1 cellular context compared by ENCODE assay signal in genomic region chr6:137488736-137489409, GRCh38.
TF ChIP-seq lines count a peak whose summit lies in the region.

No MANE protein-coding gene starts in this region.

TF ChIP-seq in IMR-90, 13 proteins besides CTCF, POLR2A, EP300 and RAD21 (continued from another document):
- no peak for TF ChIP-seq BHLHE40 (IDR thresholded peaks at IDR 0.05; ENCODE audit: low read depth, low read length)
- TF ChIP-seq NFE2L2 (IDR thresholded peaks at IDR 0.05; ENCODE audit: low read depth, low read length), result no peak
- TF ChIP-seq MAZ (IDR thresholded peaks at IDR 0.05; ENCODE audit: borderline replicate concordance, low read depth, low read length), result no peak
- no peak for TF ChIP-seq FOS (IDR thresholded peaks at IDR 0.05; ENCODE audit: low read depth, low read length)
- TF ChIP-seq RFX5 (IDR thresholded peaks at IDR 0.05; ENCODE audit: low read depth, low read length), result no peak
- TF ChIP-seq MAFK (IDR thresholded peaks at IDR 0.05; ENCODE audit: low read depth, low read length), result no peak
- no peak for TF ChIP-seq MXI1 (IDR thresholded peaks at IDR 0.05; ENCODE audit: borderline replicate concordance, low read depth, low read length)
- no peak for TF ChIP-seq CEBPB (IDR thresholded peaks at IDR 0.05; ENCODE audit: low read depth, low read length)
- no peak for TF ChIP-seq RCOR1 (IDR thresholded peaks at IDR 0.05; ENCODE audit: insufficient replicate concordance, low read length)
- no peak for TF ChIP-seq SMC3 (IDR thresholded peaks at IDR 0.05; ENCODE audit: low read depth, low read length)
TF ChIP-seq in IMR-90: peak in this region for 0.
